8 cellular contexts compared by ENCODE assay signal in genomic region chr19:47113446-47114348, GRCh38. TPM values are rescaled to one million over a fixed set of nuclear protein-coding genes. Genes with fewer than 3 reads are reported as not detected.
DNase-seq lines count a peak whose midpoint lies in the region; ATAC-seq and TF ChIP-seq lines count a peak whose summit lies in the region.

TSS of gene ZC3H4 (minus strand) at chr19:47113776. CDS start at chr19:47112584, 1,192 bp downstream.

- peak within 1 kb of the TSS; percentile 97 for H4K91ac ChIP-seq in IMR-90 (ENCODE audit: insufficient read depth, low read depth, low read length)

- ATAC-seq in GM18909 (IDR thresholded peaks at IDR 0.05; ENCODE audit: poor library complexity, unreplicated experiment): peak; percentile 33
- ATAC-seq in IMR-90 (ENCODE audit: low read depth): peak; percentile 33

- H4K5ac ChIP-seq in IMR-90 (ENCODE audit: low read depth, low read length) (peak within 1 kb of the TSS; percentile 95), mesendoderm (ENCODE audit: low read length) (no peak within 1 kb of the TSS)

- H3K4me3 ChIP-seq in AG04449 (ENCODE audit: low read depth, low read length): peak within 1 kb of the TSS; percentile 86
- H3K4me3 ChIP-seq in IMR-90 (ENCODE audit: insufficient read depth, low read depth, low read length): peak within 1 kb of the TSS; percentile 77
- peak within 1 kb of the TSS; percentile 89 for H3K4me3 ChIP-seq in OCI-LY3 (ENCODE audit: low read length)
- peak within 1 kb of the TSS; percentile 59 for H3K4me3 ChIP-seq in mesendoderm (ENCODE audit: low read length)

- peak within 1 kb of the TSS; percentile 97 for H3K23ac ChIP-seq in IMR-90 (ENCODE audit: low read depth, low read length)
- H3K23ac ChIP-seq in mesendoderm (ENCODE audit: low read length): peak within 1 kb of the TSS; percentile 83

- TF ChIP-seq POLR2A in IMR-90 (IDR thresholded peaks at IDR 0.05; ENCODE audit: low read depth, low read length): peak; percentile 96

- peak within 1 kb of the TSS; percentile 98 for H3K4ac ChIP-seq in IMR-90 (ENCODE audit: low read depth, low read length)
- H3K4ac ChIP-seq in mesendoderm (ENCODE audit: low read depth, low read length): peak within 1 kb of the TSS; percentile 99

- no peak for TF ChIP-seq RAD21 in IMR-90 (IDR thresholded peaks at IDR 0.05; ENCODE audit: low read length)

- H2AK5ac ChIP-seq in IMR-90 (ENCODE audit: low read depth, low read length) (peak within 1 kb of the TSS; percentile 98), mesendoderm (ENCODE audit: low read length) (peak within 1 kb of the TSS; percentile 14)

- intact Hi-C loops in IMR-90 (cut with micrococcal nuclease): loop anchor here (5.0 kb wide), 2 partner anchors 36 to 76 kb away; no protein-coding TSS in a partner anchor

- peak within 1 kb of the TSS; percentile 76 for H2BK120ac ChIP-seq in IMR-90 (ENCODE audit: low read depth, low read length)
- peak within 1 kb of the TSS; percentile 74 for H2BK120ac ChIP-seq in mesendoderm (ENCODE audit: low read depth, low read length)

- H2AFZ ChIP-seq in IMR-90 (replicated peaks; ENCODE audit: low read length, poor library complexity) (peak within 1 kb of the TSS; percentile 87), OCI-LY3 (ENCODE audit: low read depth, low read length) (peak within 1 kb of the TSS; percentile 16; the same call in 1 of the 2 replicates)

- H3K9me3 ChIP-seq in IMR-90 (ENCODE audit: control insufficient read depth, insufficient read depth, low read length) (no peaks in the 10 kb centered on the region), OCI-LY3 (ENCODE audit: insufficient read depth, low read length) (no peaks in the 10 kb centered on the region)

- H2BK5ac ChIP-seq in IMR-90 (ENCODE audit: low read depth, low read length, poor library complexity, severe bottlenecking) (peak within 1 kb of the TSS; percentile 98), mesendoderm (ENCODE audit: low read length) (peak within 1 kb of the TSS; percentile 96)

- H3K27me3 ChIP-seq in IMR-90 (ENCODE audit: control insufficient read depth, insufficient read depth, low read length) (no peaks in the 10 kb centered on the region), OCI-LY3 (ENCODE audit: low read depth, low read length) (peaks cover 6% of the 10 kb centered on the region), mesendoderm (ENCODE audit: insufficient read depth, low read length, poor library complexity) (no peaks in the 10 kb centered on the region)

- BruUV-seq in IMR-90 (replicated peaks; lab: Mats Ljungman, UMichigan): TSS peak; percentile 79

- CTCF ChIA-PET in AG04449 (lab: Yijun Ruan, JAX): interaction anchor here (0.6 to 2.8 kb wide), 10 partner anchors 9 to 134 kb away, joined by 3 to 22 read pairs (median 6); no protein-coding TSS in a partner anchor
- CTCF ChIA-PET in IMR-90 (lab: Yijun Ruan, JAX): interaction anchor here (0.6 to 1.6 kb wide), 3 partner anchors 35 to 427 kb away, joined by 3 to 9 read pairs (median 3); no protein-coding TSS in a partner anchor

- H3K9me1 ChIP-seq in IMR-90 (ENCODE audit: insufficient read depth, low read length): no peaks in the 10 kb centered on the region

- peak within 1 kb of the TSS; percentile 100 for H3K14ac ChIP-seq in IMR-90 (replicated peaks; ENCODE audit: low read depth, low read length)

- H3K4me2 ChIP-seq in IMR-90 (ENCODE audit: low read depth, low read length) (peak within 1 kb of the TSS; percentile 75), OCI-LY3 (ENCODE audit: low read length) (peak within 1 kb of the TSS; percentile 85), mesendoderm (ENCODE audit: low read length) (peak within 1 kb of the TSS; percentile 74)

- H3K4me1 ChIP-seq in IMR-90 (ENCODE audit: control insufficient read depth, insufficient read depth, low read length): peaks cover 4% of the 10 kb centered on the region
- peaks cover 22% of the 10 kb centered on the region for H3K4me1 ChIP-seq in OCI-LY3 (ENCODE audit: low read length)
- no peaks in the 10 kb centered on the region for H3K4me1 ChIP-seq in mesendoderm (ENCODE audit: control insufficient read depth, low read depth, low read length)

- H3K36me3 ChIP-seq in IMR-90 (ENCODE audit: control insufficient read depth, insufficient read depth, low read length) (peaks cover 2% of the 10 kb centered on the region), OCI-LY3 (replicated peaks; ENCODE audit: low read depth, low read length) (peaks cover 28% of the 10 kb centered on the region), mesendoderm (ENCODE audit: control insufficient read depth, insufficient read depth, low read length) (no peaks in the 10 kb centered on the region)

- dilution Hi-C loops in IMR-90 (cut with HindIII; ENCODE audit: low sequenced_read_pairs, unreplicated experiment): no loop called here

- H3K18ac ChIP-seq in IMR-90 (ENCODE audit: low read depth, low read length) (peak within 1 kb of the TSS; percentile 81), mesendoderm (ENCODE audit: low read length) (peak within 1 kb of the TSS; percentile 98)

- POLR2A ChIA-PET in AG04449 (lab: Yijun Ruan, JAX) (interaction anchor here (0.6 to 1.9 kb wide), 22 partner anchors 9 to 285 kb away, joined by 3 to 12 read pairs (median 4); partner anchors contain the start of genes CCDC9, NPAS1 and SAE1), IMR-90 (lab: Charles Lee; ENCODE audit: unreplicated experiment) (interaction anchor here (0.6 to 1.3 kb wide), 2 partner anchors 18 to 44 kb away, joined by 3 to 8 read pairs; no protein-coding TSS in a partner anchor)

- H2BK20ac ChIP-seq in IMR-90 (ENCODE audit: low read depth, low read length): peak within 1 kb of the TSS; percentile 25; the same call in 1 of the 2 replicates

- H4K20me1 ChIP-seq in IMR-90 (ENCODE audit: insufficient read depth, low read length) (peaks cover 3% of the 10 kb centered on the region), OCI-LY3 (ENCODE audit: insufficient read depth, low read length) (no peaks in the 10 kb centered on the region)

- H3K56ac ChIP-seq in IMR-90 (ENCODE audit: extremely low read depth, insufficient read depth, low read length): peak within 1 kb of the TSS; percentile 99
- peak within 1 kb of the TSS; percentile 99 for H3K56ac ChIP-seq in mesendoderm (ENCODE audit: low read length)

- in situ Hi-C loops in IMR-90 (cut with MboI; ENCODE audit: low sequenced_read_pairs): no loop called here
- in situ Hi-C loops in endometrial microvascular endothelial cells (cut with HindIII; ENCODE audit: inconsistent ontology term, low pct_unique_long_range_greater_than_20kb, low sequenced_read_pairs): no loop called here

- peak; percentile 47 for DNase-seq in AG04449 (ENCODE audit: low read depth, low spot score)
- DNase-seq in IMR-90: peak; percentile 93
- DNase-seq in activated CD8-positive, alpha-beta memory T cell treated with anti-CD3 and anti-CD28 coated beads, Interleukin-2, amount 50 U/mL, for 4 hours: peak; percentile 95
- DNase-seq in mesendoderm: peak; percentile 96
- peak; percentile 96 for DNase-seq in stimulated activated CD8-positive, alpha-beta memory T cell treated with anti-CD3 and anti-CD28 coated beads, Interleukin-15, amount 100 ng/mL, for 1 hour (ENCODE audit: low read depth)

- H3K79me2 ChIP-seq in OCI-LY3 (ENCODE audit: low read length): peaks cover 34% of the 10 kb centered on the region
- peaks cover 27% of the 10 kb centered on the region for H3K79me2 ChIP-seq in mesendoderm (ENCODE audit: control insufficient read depth, insufficient read depth, low read length)

- peaks cover 12 to 34% of the 10 kb centered on the region in 2 experiments for H3K79me1 ChIP-seq in IMR-90 (ENCODE audit: low read depth in 1 of 2, low read length in 2 of 2)
- no peaks in the 10 kb centered on the region for H3K79me1 ChIP-seq in mesendoderm (ENCODE audit: low read length)

- peak within 1 kb of the TSS; percentile 100 for H2AK9ac ChIP-seq in IMR-90 (replicated peaks; ENCODE audit: low read depth, low read length, poor library complexity)

- H3K27ac ChIP-seq in IMR-90 (ENCODE audit: insufficient read depth, low read length) (peak within 1 kb of the TSS; percentile 96), OCI-LY3 (ENCODE audit: low read length) (peak within 1 kb of the TSS; percentile 92), mesendoderm (ENCODE audit: low read depth, low read length) (peak within 1 kb of the TSS; percentile 99)

- H2BK15ac ChIP-seq in IMR-90 (ENCODE audit: low read depth, low read length) (peak within 1 kb of the TSS; percentile 42; the same call in 1 of the 3 replicates), mesendoderm (replicated peaks; ENCODE audit: low read depth) (no peak within 1 kb of the TSS)

- H4K8ac ChIP-seq in IMR-90 (ENCODE audit: low read depth in 2 of 2, low read length in 2 of 2) (peak within 1 kb of the TSS; percentile 96 to 99), mesendoderm (ENCODE audit: low read depth, low read length) (peak within 1 kb of the TSS; percentile 99)

- TF ChIP-seq CTCF in AG04449 (IDR thresholded peaks at IDR 0.05; ENCODE audit: insufficient read depth, low read length, missing control alignments) (no peak), IMR-90 (conservative IDR thresholded peaks at IDR 0.05; ENCODE audit: low read depth, low read length) (no peak), OCI-LY3 (IDR thresholded peaks at IDR 0.05; ENCODE audit: low read depth, low read length) (no peak)

- H3K9ac ChIP-seq in IMR-90 (ENCODE audit: low read depth, low read length) (peak within 1 kb of the TSS; percentile 100), OCI-LY3 (ENCODE audit: low read length) (peak within 1 kb of the TSS; percentile 100), mesendoderm (ENCODE audit: low read length) (peak within 1 kb of the TSS; percentile 99)

- WGBS in IMR-90 (ENCODE audit: extremely low coverage in 2 of 2, insufficient read length in 1 of 2), 2 experiments: 8% methylated on average over 19 of the region's 36 CpGs; no CpG with 5 or more reads in 1 of the 2 experiments
- no CpG with 5 or more reads among the region's 36 CpGs for WGBS in mesendoderm (ENCODE audit: extremely low coverage, insufficient coverage, low lambda C conversion rate)

TF ChIP-seq in IMR-90, 13 proteins besides CTCF, POLR2A, EP300 and RAD21:
- TF ChIP-seq NFE2L2 (IDR thresholded peaks at IDR 0.05; ENCODE audit: low read depth, low read length) (no peak), FOS (IDR thresholded peaks at IDR 0.05; ENCODE audit: low read depth, low read length) (peak; percentile 68), CEBPB (IDR thresholded peaks at IDR 0.05; ENCODE audit: low read depth, low read length) (peak; percentile 63; the same call in 1 of the 2 replicates), MAZ (IDR thresholded peaks at IDR 0.05; ENCODE audit: borderline replicate concordance, low read depth, low read length) (peak; percentile 37; the same call in 1 of the 2 replicates)

RNA-seq across cellular contexts. Expression of gene ZC3H4, which starts in this region (rescaled TPM):
- total RNA-seq in IMR-90 (2012; rRNA removed): 3.9 and 5.3 TPM in 2 replicates
- 8.9 and 9.3 TPM in 2 replicates for polyA plus RNA-seq in IMR-90 (2012; rRNA removed)
- polyA plus RNA-seq in IMR-90 (2012; cell fraction: cytosol; rRNA removed): 5.1 and 5.9 TPM in 2 replicates
- 8.7 and 14.9 TPM in 2 replicates for polyA plus RNA-seq in IMR-90 (2012; cell fraction: nucleus; rRNA removed; ENCODE audit: low replicate concordance)
- total RNA-seq in endometrial microvascular endothelial cells (ENCODE audit: inconsistent ontology term): 25.3 TPM
- polyA plus RNA-seq in mesendoderm (2013, experiment 1 of 2): 40.0 TPM
- 40.7 TPM for polyA plus RNA-seq in mesendoderm (2013, experiment 2 of 2)

Comparison
In these comparisons a context has a peak if more than half of its experiments do, and no peak if none do; other contexts are left out.
1. Peak in every context shown above with its lines: DNase-seq, ATAC-seq, H3K4me3 ChIP-seq and H3K27ac ChIP-seq.